6 cellular contexts compared by ENCODE assay signal in the genomic region with DNA sequence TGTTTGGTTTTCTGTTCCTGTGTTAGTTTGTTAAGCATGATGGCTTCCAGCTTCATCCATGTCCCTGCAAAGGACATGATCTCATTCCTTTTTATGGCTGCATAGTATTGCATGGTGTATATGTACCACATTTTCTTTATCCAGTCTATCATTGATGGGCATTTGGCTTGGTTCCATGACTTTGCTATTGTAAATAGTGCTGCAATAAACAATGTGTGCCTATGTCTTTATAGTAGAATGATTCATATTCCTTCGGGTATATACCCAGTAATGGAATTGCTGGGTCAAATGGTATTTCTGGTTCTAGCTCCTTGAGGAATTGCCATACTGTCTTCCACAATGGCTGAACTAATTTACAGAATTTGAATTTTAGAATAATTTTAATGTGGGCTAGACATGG.
DNase-seq lines count a peak whose midpoint lies in the region; ATAC-seq and TF ChIP-seq lines count a peak whose summit lies in the region.
"Not testable (repeated sequence)": the region's sequence is repeated elsewhere in the genome, so short reads cannot be mapped to it uniquely, and the experiment has no call there.

No MANE protein-coding gene starts in this region.

- POLR2A ChIA-PET in HEK293 (lab: Yijun Ruan, JAX) = not testable (repeated sequence)

- in situ Hi-C loops in SK-MEL-5 (cut with HindIII; ENCODE audit: low pct_unique_long_range_greater_than_20kb, low sequenced_read_pairs); transverse colon (cut with MboI; ENCODE audit: low pct_ligation_motif_present in 1 of 4, low pct_unique_long_range_greater_than_20kb in 1 of 4, low sequenced_read_pairs in 3 of 4): not testable (repeated sequence)

- not testable (repeated sequence) for H3K9me3 ChIP-seq in HEK293 (ENCODE audit: control insufficient read depth, insufficient read depth, low read depth, low read length); transverse colon

- not testable (repeated sequence) for H3K4me3 ChIP-seq in HEK293 (ENCODE audit: low read depth, low read length); transverse colon

- not testable (repeated sequence) for H3K27me3 ChIP-seq in transverse colon

- TF ChIP-seq EP300 in transverse colon (IDR thresholded peaks at IDR 0.05; ENCODE audit: low read depth) = not testable (repeated sequence)

- peak overlapping the region; percentile 48 for H3K27ac Mint-ChIP-seq in activated naive CD8-positive, alpha-beta T cell treated with anti-CD3 and anti-CD28 coated beads, Interleukin-2, amount 50 U/mL, for 24 hours
- peak overlapping the region; percentile 59 for H3K27ac Mint-ChIP-seq in mesothelial cell of epicardium

- not testable (repeated sequence) for H3K4me3 Mint-ChIP-seq in activated naive CD8-positive, alpha-beta T cell treated with anti-CD3 and anti-CD28 coated beads, Interleukin-2, amount 50 U/mL, for 24 hours; mesothelial cell of epicardium

- not testable (repeated sequence) for H3K27ac ChIP-seq in HEK293 (ENCODE audit: extremely low read depth, low read depth, low read length)
- peak overlapping the region in 1 of 4 donors; percentile 24 for H3K27ac ChIP-seq in transverse colon

- H3K27me3 Mint-ChIP-seq in activated naive CD8-positive, alpha-beta T cell treated with anti-CD3 and anti-CD28 coated beads, Interleukin-2, amount 50 U/mL, for 24 hours; mesothelial cell of epicardium (ENCODE audit: low read depth): not testable (repeated sequence)

- not testable (repeated sequence) for H3K36me3 ChIP-seq in HEK293 (ENCODE audit: control insufficient read depth in 2 of 2, insufficient read depth in 1 of 2, low read length in 2 of 2); transverse colon

- peak; percentile 10 for DNase-seq in SK-MEL-5 (ENCODE audit: low read depth, low spot score)
- not testable (repeated sequence) for DNase-seq in activated naive CD8-positive, alpha-beta T cell treated with anti-CD3 and anti-CD28 coated beads, Interleukin-2, amount 50 U/mL, for 24 hours; mesothelial cell of epicardium (ENCODE audit: low spot score in 2 of 2, unreplicated experiment in 2 of 2)
- DNase-seq in foreskin melanocyte = peak; percentile 70
- DNase-seq in transverse colon = peak; percentile 10

- intact Hi-C loops in transverse colon (cut with DNase I; ENCODE audit: low total_unique reads) = not testable (repeated sequence)

- H3K4me1 ChIP-seq in HEK293 (ENCODE audit: control insufficient read depth, insufficient read depth, low read length); transverse colon: not testable (repeated sequence)

- 30 to 55% methylated on average over 1 of the region's 1 CpG for WGBS in transverse colon (ENCODE audit: low coverage in 1 of 2), 2 donors

- TF ChIP-seq CTCF in HEK293 (tag by site-specific recombination; IDR thresholded peaks at IDR 0.05); mesothelial cell of epicardium (IDR thresholded peaks at IDR 0.05; ENCODE audit: unreplicated experiment); transverse colon (IDR thresholded peaks at IDR 0.05): not testable (repeated sequence)

- TF ChIP-seq POLR2A in transverse colon (IDR thresholded peaks at IDR 0.05) = not testable (repeated sequence)

- H3K9me3 Mint-ChIP-seq in activated naive CD8-positive, alpha-beta T cell treated with anti-CD3 and anti-CD28 coated beads, Interleukin-2, amount 50 U/mL, for 24 hours; mesothelial cell of epicardium: not testable (repeated sequence)

- CTCF ChIA-PET in HEK293 (lab: Yijun Ruan, JAX) = not testable (repeated sequence)

- H3K4me1 Mint-ChIP-seq in activated naive CD8-positive, alpha-beta T cell treated with anti-CD3 and anti-CD28 coated beads, Interleukin-2, amount 50 U/mL, for 24 hours = not testable (repeated sequence)
- H3K4me1 Mint-ChIP-seq in mesothelial cell of epicardium = peaks cover 36% of the 10 kb centered on the region

- peaks cover 12% of the 10 kb centered on the region for H3K36me3 Mint-ChIP-seq in activated naive CD8-positive, alpha-beta T cell treated with anti-CD3 and anti-CD28 coated beads, Interleukin-2, amount 50 U/mL, for 24 hours (ENCODE audit: low read depth)
- H3K36me3 Mint-ChIP-seq in mesothelial cell of epicardium = peaks cover 29% of the 10 kb centered on the region

- ATAC-seq in activated naive CD8-positive, alpha-beta T cell treated with anti-CD3 and anti-CD28 coated beads, Interleukin-2, amount 50 U/mL, for 24 hours = not testable (repeated sequence)

TF ChIP-seq in HEK293, 187 proteins besides CTCF, POLR2A, EP300 and RAD21:
- peak; percentile 49; the same call in 1 of the 2 replicates for TF ChIP-seq ZNF146 (tag by site-specific recombination; IDR thresholded peaks at IDR 0.05)
